Comparison of ENCODE assay signal across 1 cellular context in the genomic region with DNA sequence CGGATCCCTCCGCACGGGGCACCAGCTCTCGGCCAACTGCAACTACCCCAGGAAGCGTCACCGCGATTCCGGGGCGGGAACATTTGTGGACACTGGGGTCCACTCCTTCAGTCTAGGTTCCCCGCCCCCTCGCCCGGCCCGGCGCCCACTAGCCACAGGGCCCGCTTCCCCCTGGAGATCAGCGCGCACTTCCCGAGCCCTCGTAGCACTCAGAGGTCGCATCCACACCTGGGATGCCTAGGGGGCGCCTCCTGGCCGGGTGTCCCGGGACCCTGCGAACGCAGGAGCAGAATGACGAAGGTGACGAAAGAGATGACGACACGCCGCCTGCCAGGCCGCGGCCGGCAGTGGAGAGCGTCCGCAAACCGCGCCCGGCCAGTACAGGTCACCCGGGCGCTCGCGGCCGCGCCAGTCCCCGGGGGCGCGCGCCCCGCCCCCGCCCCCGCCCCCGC.
TF ChIP-seq lines count a peak whose summit lies in the region.

No MANE protein-coding gene starts in this region.

TF ChIP-seq in HepG2, 621 proteins besides CTCF, POLR2A, EP300 and RAD21 (continued from another document and continues in another):
- TF ChIP-seq ZNF235 (CRISPR knock-in tag; IDR thresholded peaks at IDR 0.05; ENCODE audit: borderline replicate concordance) (no peak), ZNF569 (CRISPR knock-in tag; IDR thresholded peaks at IDR 0.05; ENCODE audit: borderline replicate concordance) (no peak), CHD2 (IDR thresholded peaks at IDR 0.05; ENCODE audit: low read depth, low read length) (peak; percentile 56; the same call in 1 of the 2 replicates), FOXA1 (IDR thresholded peaks at IDR 0.05) (no peak), FOXA1 (CRISPR knock-in tag; IDR thresholded peaks at IDR 0.05) (peak; percentile 79), NPAS2 (CRISPR knock-in tag; IDR thresholded peaks at IDR 0.05; ENCODE audit: borderline replicate concordance) (no peak), ATF7 (IDR thresholded peaks at IDR 0.05) (peak; percentile 73), ATF7 (CRISPR knock-in tag; IDR thresholded peaks at IDR 0.05) (peak; percentile 54; the same call in 1 of the 2 replicates), KLF12 (CRISPR knock-in tag; IDR thresholded peaks at IDR 0.05; ENCODE audit: borderline replicate concordance) (peak; percentile 52; the same call in 1 of the 2 replicates), ZNF337 (CRISPR knock-in tag; IDR thresholded peaks at IDR 0.05; ENCODE audit: borderline replicate concordance, low read depth) (peak; percentile 12; the same call in 1 of the 2 replicates), ETV6 (CRISPR knock-in tag; conservative IDR thresholded peaks at IDR 0.05) (peak; percentile 71; the same call in 1 of the 2 replicates), MTA3 (CRISPR knock-in tag; IDR thresholded peaks at IDR 0.05) (no peak), NONO (IDR thresholded peaks at IDR 0.05) (no peak), NONO (CRISPR knock-in tag; conservative IDR thresholded peaks at IDR 0.05) (peak; percentile 82), CCDC6 (CRISPR knock-in tag; IDR thresholded peaks at IDR 0.05) (peak; percentile 85; the same call in 1 of the 2 replicates), ZNF883 (CRISPR knock-in tag; IDR thresholded peaks at IDR 0.05; ENCODE audit: not compliant biosample characterization) (peak; percentile 81), FOSL2 (CRISPR knock-in tag; IDR thresholded peaks at IDR 0.05) (peak; percentile 61), KDM1A (CRISPR knock-in tag; IDR thresholded peaks at IDR 0.05) (no peak; the same call in 1 of the 2 replicates), MZF1 (CRISPR knock-in tag; IDR thresholded peaks at IDR 0.05; ENCODE audit: borderline replicate concordance) (no peak; the same call in 1 of the 2 replicates), ZNF768 (CRISPR knock-in tag; IDR thresholded peaks at IDR 0.05) (peak; percentile 77), U2AF2 (IDR thresholded peaks at IDR 0.05; ENCODE audit: low read depth, low read length) (no peak), ZNF543 (CRISPR knock-in tag; IDR thresholded peaks at IDR 0.05) (no peak), ZBTB7A (CRISPR knock-in tag; IDR thresholded peaks at IDR 0.05) (peak; percentile 78), ZC3H4 (CRISPR knock-in tag; IDR thresholded peaks at IDR 0.05; ENCODE audit: borderline replicate concordance) (peak; percentile 89; the same call in 1 of the 2 replicates), RXRA (CRISPR knock-in tag; IDR thresholded peaks at IDR 0.05) (peak; percentile 84), THYN1 (CRISPR knock-in tag; IDR thresholded peaks at IDR 0.05; ENCODE audit: borderline replicate concordance, low read depth) (no peak; the same call in 1 of the 2 replicates), ZNF749 (CRISPR knock-in tag; IDR thresholded peaks at IDR 0.05; ENCODE audit: borderline replicate concordance) (peak; percentile 71; the same call in 1 of the 2 replicates), IRF2 (CRISPR knock-in tag; IDR thresholded peaks at IDR 0.05) (peak; percentile 92), ZNF33B (CRISPR knock-in tag; IDR thresholded peaks at IDR 0.05) (no peak), ZNF251 (CRISPR knock-in tag; IDR thresholded peaks at IDR 0.05) (no peak), SMAD3 (CRISPR knock-in tag; IDR thresholded peaks at IDR 0.05) (peak; percentile 55; the same call in 1 of the 2 replicates), NFYC (CRISPR knock-in tag; IDR thresholded peaks at IDR 0.05) (no peak), HNRNPH1 (optimal IDR thresholded peaks at IDR 0.05; ENCODE audit: low read depth, low read length) (no peak), ZNF101 (CRISPR knock-in tag; IDR thresholded peaks at IDR 0.05; ENCODE audit: borderline replicate concordance, low read depth) (no peak), FOXC1 (CRISPR knock-in tag; IDR thresholded peaks at IDR 0.05; ENCODE audit: borderline replicate concordance) (peak; percentile 85; the same call in 1 of the 2 replicates), YY1 (IDR thresholded peaks at IDR 0.05; ENCODE audit: insufficient read depth, insufficient replicate concordance, low read depth, low read length) (no peak), REPIN1 (CRISPR knock-in tag; IDR thresholded peaks at IDR 0.05; ENCODE audit: borderline replicate concordance, low read depth) (peak; percentile 93), HNRNPLL (IDR thresholded peaks at IDR 0.05; ENCODE audit: low read depth, low read length, poor library complexity, severe bottlenecking) (peak; percentile 84), ZFP36L1 (CRISPR knock-in tag; IDR thresholded peaks at IDR 0.05) (peak; percentile 4; the same call in 1 of the 2 replicates), ISX (CRISPR knock-in tag; conservative IDR thresholded peaks at IDR 0.05) (no peak; the same call in 1 of the 2 replicates)
- TF ChIP-seq, protein P1, sequence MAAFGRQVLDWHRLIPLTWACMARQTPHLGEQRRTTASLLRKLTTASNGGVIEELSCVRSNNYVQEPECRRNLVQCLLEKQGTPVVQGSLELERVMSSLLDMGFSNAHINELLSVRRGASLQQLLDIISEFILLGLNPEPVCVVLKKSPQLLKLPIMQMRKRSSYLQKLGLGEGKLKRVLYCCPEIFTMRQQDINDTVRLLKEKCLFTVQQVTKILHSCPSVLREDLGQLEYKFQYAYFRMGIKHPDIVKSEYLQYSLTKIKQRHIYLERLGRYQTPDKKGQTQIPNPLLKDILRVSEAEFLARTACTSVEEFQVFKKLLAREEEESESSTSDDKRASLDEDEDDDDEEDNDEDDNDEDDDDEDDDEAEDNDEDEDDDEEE (CRISPR knock-in tag; IDR thresholded peaks at IDR 0.05), result no peak; the same call in 1 of the 2 replicates
- TF ChIP-seq, protein P2, sequence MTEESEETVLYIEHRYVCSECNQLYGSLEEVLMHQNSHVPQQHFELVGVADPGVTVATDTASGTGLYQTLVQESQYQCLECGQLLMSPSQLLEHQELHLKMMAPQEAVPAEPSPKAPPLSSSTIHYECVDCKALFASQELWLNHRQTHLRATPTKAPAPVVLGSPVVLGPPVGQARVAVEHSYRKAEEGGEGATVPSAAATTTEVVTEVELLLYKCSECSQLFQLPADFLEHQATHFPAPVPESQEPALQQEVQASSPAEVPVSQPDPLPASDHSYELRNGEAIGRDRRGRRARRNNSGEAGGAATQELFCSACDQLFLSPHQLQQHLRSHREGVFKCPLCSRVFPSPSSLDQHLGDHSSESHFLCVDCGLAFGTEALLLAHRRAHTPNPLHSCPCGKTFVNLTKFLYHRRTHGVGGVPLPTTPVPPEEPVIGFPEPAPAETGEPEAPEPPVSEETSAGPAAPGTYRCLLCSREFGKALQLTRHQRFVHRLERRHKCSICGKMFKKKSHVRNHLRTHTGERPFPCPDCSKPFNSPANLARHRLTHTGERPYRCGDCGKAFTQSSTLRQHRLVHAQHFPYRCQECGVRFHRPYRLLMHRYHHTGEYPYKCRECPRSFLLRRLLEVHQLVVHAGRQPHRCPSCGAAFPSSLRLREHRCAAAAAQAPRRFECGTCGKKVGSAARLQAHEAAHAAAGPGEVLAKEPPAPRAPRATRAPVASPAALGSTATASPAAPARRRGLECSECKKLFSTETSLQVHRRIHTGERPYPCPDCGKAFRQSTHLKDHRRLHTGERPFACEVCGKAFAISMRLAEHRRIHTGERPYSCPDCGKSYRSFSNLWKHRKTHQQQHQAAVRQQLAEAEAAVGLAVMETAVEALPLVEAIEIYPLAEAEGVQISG (CRISPR knock-in tag; IDR thresholded peaks at IDR 0.05), result peak; percentile 79
- TF ChIP-seq, protein P3, sequence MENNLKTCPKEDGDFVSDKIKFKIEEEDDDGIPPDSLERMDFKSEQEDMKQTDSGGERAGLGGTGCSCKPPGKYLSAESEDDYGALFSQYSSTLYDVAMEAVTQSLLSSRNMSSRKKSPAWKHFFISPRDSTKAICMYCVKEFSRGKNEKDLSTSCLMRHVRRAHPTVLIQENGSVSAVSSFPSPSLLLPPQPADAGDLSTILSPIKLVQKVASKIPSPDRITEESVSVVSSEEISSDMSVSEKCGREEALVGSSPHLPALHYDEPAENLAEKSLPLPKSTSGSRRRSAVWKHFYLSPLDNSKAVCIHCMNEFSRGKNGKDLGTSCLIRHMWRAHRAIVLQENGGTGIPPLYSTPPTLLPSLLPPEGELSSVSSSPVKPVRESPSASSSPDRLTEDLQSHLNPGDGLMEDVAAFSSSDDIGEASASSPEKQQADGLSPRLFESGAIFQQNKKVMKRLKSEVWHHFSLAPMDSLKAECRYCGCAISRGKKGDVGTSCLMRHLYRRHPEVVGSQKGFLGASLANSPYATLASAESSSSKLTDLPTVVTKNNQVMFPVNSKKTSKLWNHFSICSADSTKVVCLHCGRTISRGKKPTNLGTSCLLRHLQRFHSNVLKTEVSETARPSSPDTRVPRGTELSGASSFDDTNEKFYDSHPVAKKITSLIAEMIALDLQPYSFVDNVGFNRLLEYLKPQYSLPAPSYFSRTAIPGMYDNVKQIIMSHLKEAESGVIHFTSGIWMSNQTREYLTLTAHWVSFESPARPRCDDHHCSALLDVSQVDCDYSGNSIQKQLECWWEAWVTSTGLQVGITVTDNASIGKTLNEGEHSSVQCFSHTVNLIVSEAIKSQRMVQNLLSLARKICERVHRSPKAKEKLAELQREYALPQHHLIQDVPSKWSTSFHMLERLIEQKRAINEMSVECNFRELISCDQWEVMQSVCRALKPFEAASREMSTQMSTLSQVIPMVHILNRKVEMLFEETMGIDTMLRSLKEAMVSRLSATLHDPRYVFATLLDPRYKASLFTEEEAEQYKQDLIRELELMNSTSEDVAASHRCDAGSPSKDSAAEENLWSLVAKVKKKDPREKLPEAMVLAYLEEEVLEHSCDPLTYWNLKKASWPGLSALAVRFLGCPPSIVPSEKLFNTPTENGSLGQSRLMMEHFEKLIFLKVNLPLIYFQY (CRISPR knock-in tag; IDR thresholded peaks at IDR 0.05; ENCODE audit: borderline replicate concordance), result peak; percentile 59; the same call in 1 of the 2 replicates
- TF ChIP-seq, protein P4, sequence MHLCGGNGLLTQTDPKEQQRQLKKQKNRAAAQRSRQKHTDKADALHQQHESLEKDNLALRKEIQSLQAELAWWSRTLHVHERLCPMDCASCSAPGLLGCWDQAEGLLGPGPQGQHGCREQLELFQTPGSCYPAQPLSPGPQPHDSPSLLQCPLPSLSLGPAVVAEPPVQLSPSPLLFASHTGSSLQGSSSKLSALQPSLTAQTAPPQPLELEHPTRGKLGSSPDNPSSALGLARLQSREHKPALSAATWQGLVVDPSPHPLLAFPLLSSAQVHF (CRISPR knock-in tag; IDR thresholded peaks at IDR 0.05), result no peak; the same call in 1 of the 2 replicates
- TF ChIP-seq, protein P5, sequence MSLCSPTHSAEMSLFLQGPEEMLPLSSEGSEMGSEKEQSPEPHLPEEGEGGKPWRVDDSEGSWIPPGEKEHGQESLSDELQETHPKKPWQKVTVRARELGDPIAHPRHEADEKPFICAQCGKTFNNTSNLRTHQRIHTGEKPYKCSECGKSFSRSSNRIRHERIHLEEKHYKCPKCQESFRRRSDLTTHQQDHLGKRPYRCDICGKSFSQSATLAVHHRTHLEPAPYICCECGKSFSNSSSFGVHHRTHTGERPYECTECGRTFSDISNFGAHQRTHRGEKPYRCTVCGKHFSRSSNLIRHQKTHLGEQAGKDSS (CRISPR knock-in tag; IDR thresholded peaks at IDR 0.05; ENCODE audit: borderline replicate concordance, low read depth), result no peak
- TF ChIP-seq, protein P6, sequence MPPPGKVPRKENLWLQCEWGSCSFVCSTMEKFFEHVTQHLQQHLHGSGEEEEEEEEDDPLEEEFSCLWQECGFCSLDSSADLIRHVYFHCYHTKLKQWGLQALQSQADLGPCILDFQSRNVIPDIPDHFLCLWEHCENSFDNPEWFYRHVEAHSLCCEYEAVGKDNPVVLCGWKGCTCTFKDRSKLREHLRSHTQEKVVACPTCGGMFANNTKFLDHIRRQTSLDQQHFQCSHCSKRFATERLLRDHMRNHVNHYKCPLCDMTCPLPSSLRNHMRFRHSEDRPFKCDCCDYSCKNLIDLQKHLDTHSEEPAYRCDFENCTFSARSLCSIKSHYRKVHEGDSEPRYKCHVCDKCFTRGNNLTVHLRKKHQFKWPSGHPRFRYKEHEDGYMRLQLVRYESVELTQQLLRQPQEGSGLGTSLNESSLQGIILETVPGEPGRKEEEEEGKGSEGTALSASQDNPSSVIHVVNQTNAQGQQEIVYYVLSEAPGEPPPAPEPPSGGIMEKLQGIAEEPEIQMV (CRISPR knock-in tag; IDR thresholded peaks at IDR 0.05; ENCODE audit: low read depth), result peak; percentile 73; the same call in 1 of the 2 replicates
- TF ChIP-seq, protein P7, sequence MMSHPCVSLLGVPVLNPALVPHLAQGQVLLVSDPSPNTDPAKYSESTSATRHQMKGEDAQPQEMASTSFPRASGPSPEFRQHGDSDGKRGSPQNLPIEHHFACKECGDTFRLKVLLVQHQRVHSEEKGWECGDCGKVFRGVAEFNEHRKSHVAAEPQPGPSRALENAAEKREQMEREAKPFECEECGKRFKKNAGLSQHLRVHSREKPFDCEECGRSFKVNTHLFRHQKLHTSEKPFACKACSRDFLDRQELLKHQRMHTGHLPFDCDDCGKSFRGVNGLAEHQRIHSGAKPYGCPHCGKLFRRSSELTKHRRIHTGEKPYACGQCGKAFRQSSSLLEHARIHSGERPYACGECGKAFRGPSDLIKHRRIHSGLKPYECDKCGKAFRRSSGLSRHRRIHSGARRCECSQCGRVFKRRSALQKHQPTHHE (CRISPR knock-in tag; IDR thresholded peaks at IDR 0.05; ENCODE audit: borderline replicate concordance), result no peak
- TF ChIP-seq, protein P8, sequence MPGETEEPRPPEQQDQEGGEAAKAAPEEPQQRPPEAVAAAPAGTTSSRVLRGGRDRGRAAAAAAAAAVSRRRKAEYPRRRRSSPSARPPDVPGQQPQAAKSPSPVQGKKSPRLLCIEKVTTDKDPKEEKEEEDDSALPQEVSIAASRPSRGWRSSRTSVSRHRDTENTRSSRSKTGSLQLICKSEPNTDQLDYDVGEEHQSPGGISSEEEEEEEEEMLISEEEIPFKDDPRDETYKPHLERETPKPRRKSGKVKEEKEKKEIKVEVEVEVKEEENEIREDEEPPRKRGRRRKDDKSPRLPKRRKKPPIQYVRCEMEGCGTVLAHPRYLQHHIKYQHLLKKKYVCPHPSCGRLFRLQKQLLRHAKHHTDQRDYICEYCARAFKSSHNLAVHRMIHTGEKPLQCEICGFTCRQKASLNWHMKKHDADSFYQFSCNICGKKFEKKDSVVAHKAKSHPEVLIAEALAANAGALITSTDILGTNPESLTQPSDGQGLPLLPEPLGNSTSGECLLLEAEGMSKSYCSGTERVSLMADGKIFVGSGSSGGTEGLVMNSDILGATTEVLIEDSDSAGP (CRISPR knock-in tag; IDR thresholded peaks at IDR 0.05; ENCODE audit: borderline replicate concordance), result peak; percentile 59
- TF ChIP-seq, protein P9, sequence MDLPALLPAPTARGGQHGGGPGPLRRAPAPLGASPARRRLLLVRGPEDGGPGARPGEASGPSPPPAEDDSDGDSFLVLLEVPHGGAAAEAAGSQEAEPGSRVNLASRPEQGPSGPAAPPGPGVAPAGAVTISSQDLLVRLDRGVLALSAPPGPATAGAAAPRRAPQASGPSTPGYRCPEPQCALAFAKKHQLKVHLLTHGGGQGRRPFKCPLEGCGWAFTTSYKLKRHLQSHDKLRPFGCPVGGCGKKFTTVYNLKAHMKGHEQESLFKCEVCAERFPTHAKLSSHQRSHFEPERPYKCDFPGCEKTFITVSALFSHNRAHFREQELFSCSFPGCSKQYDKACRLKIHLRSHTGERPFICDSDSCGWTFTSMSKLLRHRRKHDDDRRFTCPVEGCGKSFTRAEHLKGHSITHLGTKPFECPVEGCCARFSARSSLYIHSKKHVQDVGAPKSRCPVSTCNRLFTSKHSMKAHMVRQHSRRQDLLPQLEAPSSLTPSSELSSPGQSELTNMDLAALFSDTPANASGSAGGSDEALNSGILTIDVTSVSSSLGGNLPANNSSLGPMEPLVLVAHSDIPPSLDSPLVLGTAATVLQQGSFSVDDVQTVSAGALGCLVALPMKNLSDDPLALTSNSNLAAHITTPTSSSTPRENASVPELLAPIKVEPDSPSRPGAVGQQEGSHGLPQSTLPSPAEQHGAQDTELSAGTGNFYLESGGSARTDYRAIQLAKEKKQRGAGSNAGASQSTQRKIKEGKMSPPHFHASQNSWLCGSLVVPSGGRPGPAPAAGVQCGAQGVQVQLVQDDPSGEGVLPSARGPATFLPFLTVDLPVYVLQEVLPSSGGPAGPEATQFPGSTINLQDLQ (CRISPR knock-in tag; IDR thresholded peaks at IDR 0.05), result peak; percentile 62; the same call in 1 of the 2 replicates
